18 cellular contexts compared by ENCODE assay signal in the genomic region with DNA sequence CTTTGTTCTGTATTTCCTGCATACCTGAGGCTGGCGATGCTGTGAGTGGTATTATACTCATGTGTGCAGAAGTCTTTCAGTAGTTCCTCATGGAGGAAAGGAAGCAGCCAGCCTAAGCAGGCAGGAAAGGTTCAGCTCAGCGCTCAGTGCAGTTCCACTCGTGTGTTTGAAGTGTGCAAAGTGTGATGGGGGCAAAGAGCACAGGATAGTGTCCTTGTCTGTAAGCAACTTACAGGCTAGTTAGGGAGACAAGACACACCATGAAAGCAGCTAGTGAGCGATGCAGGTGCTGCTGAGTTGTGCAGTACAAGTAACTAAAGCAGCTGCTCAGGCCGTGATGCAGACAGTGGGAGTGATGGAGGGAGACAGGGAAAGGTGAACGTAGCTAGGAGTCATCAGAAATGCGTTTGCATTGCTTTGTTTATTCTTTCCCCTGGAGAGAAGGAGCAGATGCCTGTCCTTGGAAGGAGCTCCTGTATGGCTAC.
"Had no signal": no experiment of that assay in that cellular context is flagged by ENCODE, and none has a peak within 500 bp of the region (broad histone marks: within the 10 kb centered on the region; RNA-seq: fewer than 3 reads in every experiment).

No MANE protein-coding gene starts in this region.

- H3K4me3 Mint-ChIP-seq: activated CD8-positive, alpha-beta memory T cell treated with anti-CD3 and anti-CD28 coated beads, Interleukin-2, amount 10 ng/mL, durations not matched to agents 7 days and 5 days; central memory CD8-positive, alpha-beta T cell; naive B cell; stimulated activated naive CD8-positive, alpha-beta T cell treated with anti-CD3 and anti-CD28 coated beads, Interleukin-15, amount 100 ng/mL, for 72 hours had no signal

- H3K36me3 ChIP-seq: gastrocnemius medialis, heart left ventricle, ovary, sigmoid colon, spleen, thoracic aorta had no signal

- H3K36me3 Mint-ChIP-seq: activated CD8-positive, alpha-beta memory T cell treated with anti-CD3 and anti-CD28 coated beads, Interleukin-2, amount 10 ng/mL, durations not matched to agents 7 days and 5 days; activated naive CD4-positive, alpha-beta T cell treated with anti-CD3 and anti-CD28 coated beads, Interleukin-2, amount 50 U/mL, for 72 hours; naive B cell had no signal

- H3K27me3 Mint-ChIP-seq: stimulated activated naive CD8-positive, alpha-beta T cell treated with anti-CD3 and anti-CD28 coated beads, Interleukin-15, amount 100 ng/mL, for 72 hours had no signal

- H3K27ac Mint-ChIP-seq: activated CD8-positive, alpha-beta memory T cell treated with anti-CD3 and anti-CD28 coated beads, Interleukin-2, amount 10 ng/mL, durations not matched to agents 7 days and 5 days had no signal

- ATAC-seq: activated CD8-positive, alpha-beta memory T cell treated with anti-CD3 and anti-CD28 coated beads, Interleukin-2, amount 10 ng/mL, durations not matched to agents 7 days and 5 days; activated naive CD4-positive, alpha-beta T cell treated with anti-CD3 and anti-CD28 coated beads, Interleukin-2, amount 50 U/mL, for 72 hours; gastrocnemius medialis; heart left ventricle; left colon; stimulated activated naive CD8-positive, alpha-beta T cell treated with anti-CD3 and anti-CD28 coated beads, Interleukin-15, amount 100 ng/mL, for 72 hours had no signal

- H3K27me3 ChIP-seq: gastrocnemius medialis, heart left ventricle, ovary, sigmoid colon, spleen had no signal

- DNase-seq: activated CD4-positive, CD25-positive, alpha-beta regulatory T cell treated with anti-CD3 and anti-CD28 coated beads, Interleukin-2, amount 50 U/mL, for 72 hours; activated CD8-positive, alpha-beta memory T cell treated with anti-CD3 and anti-CD28 coated beads, Interleukin-2, amount 10 ng/mL, durations not matched to agents 7 days and 5 days; activated gamma-delta T cell; activated T-cell treated with anti-CD3 and anti-CD28 coated beads, Interleukin-2, amount 50 U/mL, for 48 hours; cortex of kidney; effector CD4-positive, alpha-beta T cell; gastrocnemius medialis; heart left ventricle; left colon; naive B cell; ovary; sigmoid colon; spleen; stimulated activated naive CD8-positive, alpha-beta T cell treated with anti-CD3 and anti-CD28 coated beads, Interleukin-15, amount 100 ng/mL, for 72 hours had no signal

- H3K4me3 ChIP-seq: gastrocnemius medialis, heart left ventricle, ovary, sigmoid colon, spleen, thoracic aorta had no signal

- H3K27ac ChIP-seq: epithelial cell of prostate, gastrocnemius medialis, heart left ventricle, ovary, spleen, thoracic aorta had no signal

- H3K4me1 ChIP-seq: gastrocnemius medialis had no signal

- H3K9me3 ChIP-seq: gastrocnemius medialis, heart left ventricle, ovary, sigmoid colon, spleen, thoracic aorta had no signal

- H3K9me3 Mint-ChIP-seq: activated naive CD4-positive, alpha-beta T cell treated with anti-CD3 and anti-CD28 coated beads, Interleukin-2, amount 50 U/mL, for 72 hours; central memory CD8-positive, alpha-beta T cell; naive B cell; stimulated activated naive CD8-positive, alpha-beta T cell treated with anti-CD3 and anti-CD28 coated beads, Interleukin-15, amount 100 ng/mL, for 72 hours had no signal

- H3K4me1 Mint-ChIP-seq: activated CD8-positive, alpha-beta memory T cell treated with anti-CD3 and anti-CD28 coated beads, Interleukin-2, amount 10 ng/mL, durations not matched to agents 7 days and 5 days; central memory CD8-positive, alpha-beta T cell had no signal
